In genomic region chr15:69080203-69080957, GRCh38 we compare ENCODE assay signal across 14 cellular contexts.
A peak's percentile ranks its signal among the peaks of the same experiment; 100 is the strongest.
DNase-seq lines count a peak whose midpoint lies in the region; ATAC-seq and TF ChIP-seq lines count a peak whose summit lies in the region.
"Had no signal": no experiment of that assay in that cellular context is flagged by ENCODE, and none has a peak within 500 bp of the region (broad histone marks: within the 10 kb centered on the region; RNA-seq: fewer than 3 reads in every experiment).

No MANE protein-coding gene starts in this region.

- H3K9me3 ChIP-seq in BE2C: no peaks in the 10 kb centered on the region; the same call in 1 of the 2 replicates
- no peaks in the 10 kb centered on the region for H3K9me3 ChIP-seq in SK-N-MC (ENCODE audit: low read depth, low read length)
- H3K9me3 ChIP-seq in iPS-18a (ENCODE audit: control insufficient read depth, low read depth, low read length): no peaks in the 10 kb centered on the region
- H3K9me3 ChIP-seq in body of pancreas: no peaks in the 10 kb centered on the region
- H3K9me3 ChIP-seq: sigmoid colon had no signal

- CTCF ChIA-PET in HEK293T (lab: Yijun Ruan, JAX): interaction anchor here (1.4 kb wide), 1 partner anchor 383 kb away, joined by 4 read pairs; no protein-coding TSS in a partner anchor

- 57 to 60% methylated on average over 5 of the region's 5 CpGs for WGBS in body of pancreas, 2 donors

- H3K9ac ChIP-seq in SK-N-MC (ENCODE audit: insufficient read length): peak overlapping the region; percentile 93
- H3K9ac ChIP-seq in iPS-18a (ENCODE audit: low read length): no peak overlapping the region

- DNase-seq in BE2C (peak; percentile 37), HEK293T (ENCODE audit: extremely low spot score) (peak; percentile 34), SK-N-MC (ENCODE audit: low read depth, low spot score) (no peak), body of pancreas (no peak), glomerular visceral epithelial cell (ENCODE audit: extremely low spot score) (no peak), NCI-H2107 (lab: John Stamatoyannopoulos, UW) (no peak)
- DNase-seq: activated naive CD8-positive, alpha-beta T cell treated with anti-CD3 and anti-CD28 coated beads, Interleukin-2, amount 10 ng/mL, durations not matched to agents 7 days and 5 days; KBM-7; midbrain; NCI-H524; T-helper 9 cell had no signal

- intact Hi-C loops in body of pancreas (cut with DNase I): no loop called here

- TF ChIP-seq CTCF in BE2C (IDR thresholded peaks at IDR 0.05; ENCODE audit: low read depth, low read length) (no peak), body of pancreas (IDR thresholded peaks at IDR 0.05) (no peak)

- ATAC-seq in body of pancreas: no peak
- ATAC-seq in GM18520 (IDR thresholded peaks at IDR 0.05; ENCODE audit: unreplicated experiment): no peak

- H3K36me3 ChIP-seq in BE2C (no peaks in the 10 kb centered on the region), SK-N-MC (ENCODE audit: insufficient read depth, low read length) (no peaks in the 10 kb centered on the region), iPS-18a (ENCODE audit: control insufficient read depth, low read depth, low read length) (no peaks in the 10 kb centered on the region), body of pancreas (replicated peaks in 1 of 2; ENCODE audit: insufficient read depth in 1 of 2, low read depth in 2 of 2) (no peaks in the 10 kb centered on the region)
- H3K36me3 ChIP-seq: sigmoid colon had no signal

- no peak for TF ChIP-seq POLR2A in body of pancreas (IDR thresholded peaks at IDR 0.05)

- peak overlapping the region; percentile 7 for H3K4me3 ChIP-seq in BE2C (ENCODE audit: low read depth, low read length)
- H3K4me3 ChIP-seq in SK-N-MC: peak overlapping the region; percentile 87
- peak overlapping the region; percentile 23 for H3K4me3 ChIP-seq in iPS-18a (ENCODE audit: low read length)
- H3K4me3 ChIP-seq in body of pancreas: no peak overlapping the region
- H3K4me3 ChIP-seq: sigmoid colon had no signal

- POLR2A ChIA-PET in HEK293T (lab: Yijun Ruan, JAX): interaction anchor here (1.5 kb wide), 1 partner anchor 382 kb away, joined by 3 read pairs; no protein-coding TSS in a partner anchor

- no peaks in the 10 kb centered on the region for H3K27me3 ChIP-seq in BE2C
- H3K27me3 ChIP-seq in iPS-18a (ENCODE audit: control insufficient read depth, insufficient read depth, low read length): peaks cover 15% of the 10 kb centered on the region
- no peaks in the 10 kb centered on the region for H3K27me3 ChIP-seq in body of pancreas

- H3K4me1 ChIP-seq in BE2C (peaks cover 25% of the 10 kb centered on the region), iPS-18a (ENCODE audit: control insufficient read depth, low read depth, low read length) (peaks cover 43% of the 10 kb centered on the region), body of pancreas (peaks cover 16% of the 10 kb centered on the region)

- H3K27ac ChIP-seq in SK-N-MC: peak overlapping the region; percentile 98
- H3K27ac ChIP-seq in iPS-18a (ENCODE audit: low read length): no peak overlapping the region
- no peak overlapping the region for H3K27ac ChIP-seq in body of pancreas

TF ChIP-seq in HEK293T, 16 proteins besides CTCF, POLR2A, EP300 and RAD21:
- TF ChIP-seq LEF1 (IDR thresholded peaks at IDR 0.05; ENCODE audit: borderline replicate concordance): no peak
- TF ChIP-seq ZNF384 (IDR thresholded peaks at IDR 0.05): no peak
- TF ChIP-seq CTBP1 (IDR thresholded peaks at IDR 0.05; ENCODE audit: borderline replicate concordance): no peak
- no peak for TF ChIP-seq FOXA1 (IDR thresholded peaks at IDR 0.05)
- TF ChIP-seq ELF4 (IDR thresholded peaks at IDR 0.05): no peak
- TF ChIP-seq L3MBTL2 (conservative IDR thresholded peaks at IDR 0.05): no peak
- no peak for TF ChIP-seq TARDBP (IDR thresholded peaks at IDR 0.05)
- no peak for TF ChIP-seq PKNOX1 (IDR thresholded peaks at IDR 0.05)
- no peak for TF ChIP-seq SP1 (IDR thresholded peaks at IDR 0.05)
- TF ChIP-seq FOXK2 (IDR thresholded peaks at IDR 0.05): no peak
- no peak for TF ChIP-seq ARNT (IDR thresholded peaks at IDR 0.05)
- TF ChIP-seq SUZ12 (IDR thresholded peaks at IDR 0.05): no peak
- no peak for TF ChIP-seq HDGF (IDR thresholded peaks at IDR 0.05; ENCODE audit: borderline replicate concordance)
- TF ChIP-seq BHLHE40 (IDR thresholded peaks at IDR 0.05; ENCODE audit: borderline replicate concordance): no peak
- TF ChIP-seq FOXM1 (IDR thresholded peaks at IDR 0.05; ENCODE audit: borderline replicate concordance): no peak

Comparison
In these comparisons a context has a peak if more than half of its experiments do, and no peak if none do; other contexts are left out.
1. DNase-seq: peak in BE2C (single experiment) and HEK293T (single experiment); none in SK-N-MC (single experiment), body of pancreas (0 of 4), glomerular visceral epithelial cell (single experiment) and NCI-H2107 (single experiment).
2. H3K4me3 ChIP-seq: peak in BE2C (single experiment), SK-N-MC (single experiment) and iPS-18a (single experiment); none in body of pancreas (0 of 2).